ENCODE assay signal across 10 cellular contexts in genomic region chr2:68366083-68366560, GRCh38. TPM values are rescaled to one million over a fixed set of nuclear protein-coding genes. Genes with fewer than 3 reads are reported as not detected.
DNase-seq lines count a peak whose midpoint lies in the region; ATAC-seq, FAIRE-seq and TF ChIP-seq lines count a peak whose summit lies in the region.
"Had no signal": no experiment of that assay in that cellular context is flagged by ENCODE, and none has a peak within 500 bp of the region (broad histone marks: within the 10 kb centered on the region; RNA-seq: fewer than 3 reads in every experiment).

No MANE protein-coding gene starts in this region.

- peaks cover 2 to 10% (median 7%) of the 10 kb centered on the region in 8 donors for H3K9me3 Mint-ChIP-seq in CD4-positive, alpha-beta memory T cell
- no peaks in the 10 kb centered on the region for H3K9me3 Mint-ChIP-seq in immature natural killer cell

- POLR2A ChIA-PET in CD4-positive, alpha-beta memory T cell (lab: Charles Lee; ENCODE audit: partially characterized antibody) = interaction anchor here (1.0 to 1.7 kb wide), 5 partner anchors 9 to 75 kb away, joined by 3 to 6 read pairs (median 4); no protein-coding TSS in a partner anchor
- POLR2A ChIA-PET in PC-3 (lab: Charles Lee; ENCODE audit: unreplicated experiment) = no interaction called here

- H4K20me1 ChIP-seq in PC-3 (ENCODE audit: low read length) = no peaks in the 10 kb centered on the region

- no peaks in the 10 kb centered on the region for H3K9me2 ChIP-seq in PC-3 (replicated peaks; ENCODE audit: low read length)

- H3F3A ChIP-seq in PC-3 (ENCODE audit: low read length, unreplicated experiment) = no peaks in the 10 kb centered on the region

- no peaks in the 10 kb centered on the region for H3K79me2 ChIP-seq in PC-3 (ENCODE audit: low read length)

- no peaks in the 10 kb centered on the region for H3K36me3 ChIP-seq in CD4-positive, alpha-beta memory T cell (ENCODE audit: insufficient read depth, low read length)
- H3K36me3 ChIP-seq in PC-3 (ENCODE audit: low read depth, low read length) = no peaks in the 10 kb centered on the region

- H3K36me3 Mint-ChIP-seq in CD4-positive, alpha-beta memory T cell = peaks cover 3% of the 10 kb centered on the region in 2 donors
- peaks cover 34 to 43% (median 40%) of the 10 kb centered on the region in 3 donors for H3K36me3 Mint-ChIP-seq in immature natural killer cell

- no peaks in the 10 kb centered on the region for H3K9me3 ChIP-seq in CD4-positive, alpha-beta memory T cell (ENCODE audit: control insufficient read depth in 1 of 2, low read length in 2 of 2)
- no peaks in the 10 kb centered on the region for H3K9me3 ChIP-seq in PC-3 (ENCODE audit: low read length)

- peaks cover 18% of the 10 kb centered on the region for H3K4me1 ChIP-seq in CD4-positive, alpha-beta memory T cell (ENCODE audit: insufficient read depth, low read length)
- no peaks in the 10 kb centered on the region for H3K4me1 ChIP-seq in PC-3 (ENCODE audit: insufficient read depth, low read length)

- peak overlapping the region; percentile 21 to 92 (median 71) for H3K4me3 Mint-ChIP-seq in CD4-positive, alpha-beta memory T cell
- peak overlapping the region; percentile 98 to 100 (median 99) for H3K4me3 Mint-ChIP-seq in immature natural killer cell

- DNase-seq in CD4-positive, alpha-beta memory T cell = no peak
- no peak for DNase-seq in HTR-8/SVneo (ENCODE audit: insufficient read length, low spot score)
- peak; percentile 50 to 54 (median 54) for DNase-seq in immature natural killer cell
- no peak for DNase-seq in DMS 273 treated with DMSO at 0.1 percent for 48 hours (lab: John Stamatoyannopoulos, UW)
- no peak for DNase-seq in activated CD4-positive, alpha-beta T cell treated with anti-CD3 and anti-CD28 coated beads for 4 hours
- DNase-seq in PC-3 = no peak
- no peak for DNase-seq in NCI-H82 (lab: John Stamatoyannopoulos, UW)
- DNase-seq: NCI-H510A treated with DMSO at 0.1 percent for 48 hours had no signal

- peak; percentile 4 for FAIRE-seq in HTR-8/SVneo (lab: Jason Lieb, UNC)
- FAIRE-seq: keratinocyte had no signal

- H3K27me3 Mint-ChIP-seq in CD4-positive, alpha-beta memory T cell = no peaks in the 10 kb centered on the region
- H3K27me3 Mint-ChIP-seq in immature natural killer cell (ENCODE audit: low read depth in 3 of 3) = peaks cover 3 to 17% (median 17%) of the 10 kb centered on the region in 3 donors

- peak overlapping the region; percentile 47 for H3K27ac ChIP-seq in CD4-positive, alpha-beta memory T cell (ENCODE audit: low read depth, low read length)
- H3K27ac ChIP-seq in PC-3 (ENCODE audit: low read length) = no peak overlapping the region

- H3K4me2 ChIP-seq in PC-3 (ENCODE audit: low read length) = no peak overlapping the region

- H3K9ac ChIP-seq in PC-3 (ENCODE audit: low read length) = no peak overlapping the region

- no peak for TF ChIP-seq CTCF in PC-3 (conservative IDR thresholded peaks at IDR 0.05; ENCODE audit: low read depth, low read length)

- CTCF ChIA-PET in CD4-positive, alpha-beta memory T cell (lab: Charles Lee; ENCODE audit: partially characterized antibody) = interaction anchor here (4.4 kb wide), 1 partner anchor 75 kb away, joined by 30 read pairs; no protein-coding TSS in a partner anchor
- CTCF ChIA-PET in PC-3 (lab: Charles Lee) = no interaction called here

- intact Hi-C loops in CD4-positive, alpha-beta memory T cell (cut with micrococcal nuclease) = no loop called here
- intact Hi-C loops in PC-3 (cut with micrococcal nuclease) = no loop called here

- no peak overlapping the region; the same call in 1 of the 2 replicates for H2AFZ ChIP-seq in PC-3 (ENCODE audit: low read length)

- peak; percentile 34 for ATAC-seq in GM19455 (IDR thresholded peaks at IDR 0.05; ENCODE audit: unreplicated experiment)
- ATAC-seq in PC-3 = no peak

- H3K4me1 Mint-ChIP-seq in CD4-positive, alpha-beta memory T cell = peaks cover 6 to 66% (median 34%) of the 10 kb centered on the region in 4 donors
- H3K4me1 Mint-ChIP-seq in immature natural killer cell = peaks cover 79% of the 10 kb centered on the region in 2 donors

- H3K27ac Mint-ChIP-seq in CD4-positive, alpha-beta memory T cell = peak overlapping the region in 4 of 7 donors; percentile 13 to 86 (median 80)
- H3K27ac Mint-ChIP-seq in immature natural killer cell = peak overlapping the region; percentile 91 to 99 (median 98)

- H3K4me3 ChIP-seq in CD4-positive, alpha-beta memory T cell (ENCODE audit: low read length in 2 of 2) = peak overlapping the region; percentile 7 to 21
- H3K4me3 ChIP-seq in PC-3 (ENCODE audit: low read length) = no peak overlapping the region

- no TSS peak for BruUV-seq in PC-3 (replicated peaks; lab: Mats Ljungman, UMichigan)

- H3K27me3 ChIP-seq in CD4-positive, alpha-beta memory T cell (ENCODE audit: insufficient read depth, low read length) = no peaks in the 10 kb centered on the region
- H3K27me3 ChIP-seq in PC-3 (ENCODE audit: low read length) = no peaks in the 10 kb centered on the region

RNA-seq across cellular contexts. Expression of gene PLEK, which starts 1.0 kb away (rescaled TPM):
- 10 to 100 TPM in 1 of 2 experiments, 1 to 10 TPM in 1; 9.1 to 10.7 TPM for total RNA-seq in CD4-positive, alpha-beta memory T cell
- polyA plus RNA-seq in CD4-positive, alpha-beta memory T cell = 1 to 10 TPM; 5.7 to 7.3 TPM
- 100 to 1,000 TPM; 494 to 692 (median 535) TPM for polyA plus RNA-seq in immature natural killer cell
- not detected in 2 replicates for total RNA-seq in PC-3 (2014; rRNA removed)

RNA-seq across cellular contexts. Expression of gene CNRIP1, which starts 46.4 kb away (rescaled TPM):
- total RNA-seq in CD4-positive, alpha-beta memory T cell = under 1 TPM in 1 of 2 experiments, not detected in 1; 0.29 TPM
- not detected for polyA plus RNA-seq in CD4-positive, alpha-beta memory T cell
- not detected for polyA plus RNA-seq in immature natural killer cell
- total RNA-seq in PC-3 (2014; rRNA removed) = 11.6 and 11.7 TPM in 2 replicates

Comparison
In these comparisons a context has a peak if more than half of its experiments do, and no peak if none do; other contexts are left out.
1. DNase-seq: peak in immature natural killer cell (3 of 3); none in CD4-positive, alpha-beta memory T cell (0 of 5), HTR-8/SVneo (single experiment), DMS 273 treated with DMSO at 0.1 percent for 48 hours (single experiment), activated CD4-positive, alpha-beta T cell treated with anti-CD3 and anti-CD28 coated beads for 4 hours (0 of 2), PC-3 (single experiment) and NCI-H82 (single experiment).